In genomic region chr2:143132360-143132759, GRCh38 we compare ENCODE assay signal across 12 cellular contexts. TPM values are rescaled to one million over a fixed set of nuclear protein-coding genes. Genes with fewer than 3 reads are reported as not detected.
A peak's percentile ranks its signal among the peaks of the same experiment; 100 is the strongest.
DNase-seq lines count a peak whose midpoint lies in the region; ATAC-seq, FAIRE-seq and TF ChIP-seq lines count a peak whose summit lies in the region.
"Had no signal": no experiment of that assay in that cellular context is flagged by ENCODE, and none has a peak within 500 bp of the region (broad histone marks: within the 10 kb centered on the region; RNA-seq: fewer than 3 reads in every experiment).

No MANE protein-coding gene starts in this region.

- WGBS in mesenchymal stem cell, result 89% methylated on average over 3 of the region's 3 CpGs
- 49 to 59% (median 58%) methylated on average over 3 of the region's 3 CpGs for WGBS in small intestine, 3 donors

- FAIRE-seq in small intestine (lab: Jason Lieb, UNC), result no peak
- FAIRE-seq: keratinocyte had no signal

- H3K4me3 ChIP-seq in GM12865 (ENCODE audit: low read depth, low read length) (no peak overlapping the region), mesenchymal stem cell (ENCODE audit: insufficient read depth in 1 of 2, low read depth in 1 of 2, low read length in 2 of 2) (no peak overlapping the region), small intestine (ENCODE audit: low read depth in 1 of 2, low read length in 2 of 2) (no peak overlapping the region)

- no peak overlapping the region for H3K4ac ChIP-seq in mesenchymal stem cell (ENCODE audit: low read depth in 1 of 2, low read length in 2 of 2)

- H2BK5ac ChIP-seq in mesenchymal stem cell (ENCODE audit: low read depth, low read length, poor library complexity, severe bottlenecking), result no peak overlapping the region

- H4K91ac ChIP-seq in mesenchymal stem cell (ENCODE audit: low read length), result no peak overlapping the region

- no peak overlapping the region for H2BK12ac ChIP-seq in mesenchymal stem cell (ENCODE audit: low read length in 2 of 2)

- TF ChIP-seq CTCF in GM12865 (IDR thresholded peaks at IDR 0.05; ENCODE audit: insufficient read depth, low read depth, low read length, missing control alignments), result no peak

- no peak overlapping the region for H3K9ac ChIP-seq in mesenchymal stem cell (ENCODE audit: low read length)

- H3K79me1 ChIP-seq in mesenchymal stem cell (replicated peaks; ENCODE audit: low read length, poor library complexity, severe bottlenecking), result no peaks in the 10 kb centered on the region

- no peaks in the 10 kb centered on the region for H3K9me3 ChIP-seq in mesenchymal stem cell (ENCODE audit: control insufficient read depth, low read length)
- no peaks in the 10 kb centered on the region for H3K9me3 ChIP-seq in small intestine (ENCODE audit: control insufficient read depth, low read depth)

- H3K36me3 ChIP-seq in mesenchymal stem cell (ENCODE audit: control insufficient read depth in 1 of 2, insufficient read depth in 2 of 2, low read depth in 1 of 2, low read length in 2 of 2), result no peaks in the 10 kb centered on the region
- no peaks in the 10 kb centered on the region for H3K36me3 ChIP-seq in small intestine (ENCODE audit: control insufficient read depth in 2 of 2, insufficient read depth in 2 of 2, low read length in 2 of 2)

- peak; percentile 45 for ATAC-seq in HG02610 (IDR thresholded peaks at IDR 0.05; ENCODE audit: unreplicated experiment)
- ATAC-seq in GM19455 (IDR thresholded peaks at IDR 0.05; ENCODE audit: unreplicated experiment), result no peak
- no peak for ATAC-seq in HG02970 (IDR thresholded peaks at IDR 0.05; ENCODE audit: low FRiP score, unreplicated experiment)

- H2AFZ ChIP-seq in mesenchymal stem cell (ENCODE audit: low read depth, low read length), result peak overlapping the region; percentile 30

- H3K23ac ChIP-seq in mesenchymal stem cell (ENCODE audit: low read length in 2 of 2), result no peak overlapping the region

- no peak overlapping the region for H3K18ac ChIP-seq in mesenchymal stem cell (ENCODE audit: low read depth in 1 of 2, low read length in 2 of 2)

- H4K8ac ChIP-seq in mesenchymal stem cell (ENCODE audit: low read length), result no peak overlapping the region

- DNase-seq in GM12865 (ENCODE audit: low read depth) (peak; percentile 29), SIG-M5 treated with dmso at 0.1 percent for 504 hours (lab: John Stamatoyannopoulos, UW; ENCODE audit: unreplicated experiment) (peak; percentile 87), mesenchymal stem cell (no peak), glomerular visceral epithelial cell (ENCODE audit: extremely low spot score) (no peak), small intestine (no peak)
- DNase-seq: GF-D8; H9; stimulated activated naive CD4-positive, alpha-beta T cell treated with Interleukin-2 at 50 U/mL for 16 hours had no signal

- no peak overlapping the region for H3K14ac ChIP-seq in mesenchymal stem cell (ENCODE audit: low read length in 2 of 2)

- no peak overlapping the region for H2BK15ac ChIP-seq in mesenchymal stem cell (ENCODE audit: low read depth, poor library complexity, severe bottlenecking)

- H3K27ac ChIP-seq in mesenchymal stem cell (ENCODE audit: low read length, poor library complexity, severe bottlenecking) (no peak overlapping the region), small intestine (ENCODE audit: low read depth in 1 of 2, low read length in 1 of 2) (no peak overlapping the region)

- H3K27me3 ChIP-seq in mesenchymal stem cell (ENCODE audit: control insufficient read depth in 1 of 2, insufficient read depth in 1 of 2, low read length in 2 of 2), result no peaks in the 10 kb centered on the region
- no peaks in the 10 kb centered on the region for H3K27me3 ChIP-seq in small intestine (ENCODE audit: control insufficient read depth in 2 of 2, insufficient read depth in 2 of 2, low read length in 2 of 2)

- no peak overlapping the region for H2AK5ac ChIP-seq in mesenchymal stem cell (ENCODE audit: low read length, severe bottlenecking)

- no peak overlapping the region for H3K4me2 ChIP-seq in mesenchymal stem cell (ENCODE audit: low read length, poor library complexity, severe bottlenecking)

- H3K4me1 ChIP-seq in mesenchymal stem cell (ENCODE audit: control insufficient read depth, insufficient read depth, low read depth, low read length), result peaks cover 5% of the 10 kb centered on the region
- no peaks in the 10 kb centered on the region for H3K4me1 ChIP-seq in small intestine (ENCODE audit: control insufficient read depth in 2 of 2, insufficient read depth in 1 of 2, low read depth in 1 of 2, low read length in 1 of 2)

- H2BK120ac ChIP-seq in mesenchymal stem cell (ENCODE audit: low read depth, low read length), result no peak overlapping the region

RNA-seq across cellular contexts. Expression of gene ARHGAP15, which starts 3.1 kb away (rescaled TPM):
- polyA plus RNA-seq in mesenchymal stem cell (2013, experiment 1 of 2), result 0.14 TPM
- 0.18 TPM for polyA plus RNA-seq in mesenchymal stem cell (2013, experiment 2 of 2)
- polyA plus RNA-seq in small intestine, result 10 to 100 TPM in 1 of 3 donors, 1 to 10 TPM in 1, under 1 TPM in 1; 0.67 to 16.5 (median 3.7) TPM
- polyA plus RNA-seq: keratinocyte had no signal

Comparison
In these comparisons a context has a peak if more than half of its experiments do, and no peak if none do; other contexts are left out.
1. DNase-seq: peak in GM12865 (single experiment) and SIG-M5 treated with dmso at 0.1 percent for 504 hours (single experiment); none in mesenchymal stem cell (single experiment), glomerular visceral epithelial cell (single experiment) and small intestine (single experiment).